1 cellular context compared by ENCODE assay signal in genomic region chr14:54489731-54490447, GRCh38.
TF ChIP-seq lines count a peak whose summit lies in the region.

No MANE protein-coding gene starts in this region.

TF ChIP-seq in HepG2, 621 proteins besides CTCF, POLR2A, EP300 and RAD21:
- TF ChIP-seq MAFK (conservative IDR thresholded peaks at IDR 0.05 in 1 of 2, IDR thresholded peaks at IDR 0.05 in 1 of 2; ENCODE audit: low read length in 2 of 2): peak in 1 of 2 experiments; percentile 21; a peak in 1 of 4 replicates
- TF ChIP-seq ZNF720 (CRISPR knock-in tag; IDR thresholded peaks at IDR 0.05): no peak
- TF ChIP-seq ZNF543 (CRISPR knock-in tag; IDR thresholded peaks at IDR 0.05): no peak
